8 cellular contexts compared by ENCODE assay signal in genomic region chr10:28676968-28677888, GRCh38. TPM values are rescaled to one million over a fixed set of nuclear protein-coding genes. Genes with fewer than 3 reads are reported as not detected.
DNase-seq lines count a peak whose midpoint lies in the region; ATAC-seq and TF ChIP-seq lines count a peak whose summit lies in the region.

Gene BAMBI (plus strand): TSS chr10:28677521. CDS start chr10:28677898, 377 bp downstream.

- DNase-seq in CMK (ENCODE audit: low read depth) (peak; percentile 59), NOMO-1 treated with DMSO at 0.1 percent for 48 hours (lab: John Stamatoyannopoulos, UW; ENCODE audit: unreplicated experiment) (peak; percentile 92), endothelial cell (ENCODE audit: low spot score) (peak; percentile 98), midbrain (lab: John Stamatoyannopoulos, UW) (peak; percentile 95)
- DNase-seq in activated CD8-positive, alpha-beta memory T cell treated with anti-CD3 and anti-CD28 coated beads, Interleukin-2, amount 50 U/mL, for 1 hour (ENCODE audit: extremely low read depth), result peak; percentile 54
- peak; percentile 79 for DNase-seq in stimulated activated CD8-positive, alpha-beta memory T cell treated with anti-CD3 and anti-CD28 coated beads, Interleukin-15, amount 100 ng/mL, for 24 hours (ENCODE audit: low read depth)

- peaks cover 6% of the 10 kb centered on the region for H3K27me3 Mint-ChIP-seq in endothelial cell (ENCODE audit: unreplicated experiment)

- peak within 1 kb of the TSS; percentile 97 for H3K4me3 Mint-ChIP-seq in endothelial cell (ENCODE audit: unreplicated experiment)

- ATAC-seq in GM19452 (IDR thresholded peaks at IDR 0.05; ENCODE audit: unreplicated experiment) (peak; percentile 97), HG03565 (IDR thresholded peaks at IDR 0.05; ENCODE audit: unreplicated experiment) (peak; percentile 98)

- TF ChIP-seq CTCF in endothelial cell (IDR thresholded peaks at IDR 0.05; ENCODE audit: unreplicated experiment), result peak; percentile 78

- peaks cover 10% of the 10 kb centered on the region for H3K36me3 Mint-ChIP-seq in endothelial cell (ENCODE audit: low read depth, unreplicated experiment)

- H3K27ac Mint-ChIP-seq in endothelial cell (ENCODE audit: unreplicated experiment), result peak within 1 kb of the TSS; percentile 87

- no peaks in the 10 kb centered on the region for H3K9me3 Mint-ChIP-seq in endothelial cell (ENCODE audit: unreplicated experiment)

- peaks cover 35% of the 10 kb centered on the region for H3K4me1 Mint-ChIP-seq in endothelial cell (ENCODE audit: unreplicated experiment)

RNA-seq across cellular contexts. Expression of gene BAMBI, which starts in this region (rescaled TPM):
- total RNA-seq in endothelial cell (ENCODE audit: unreplicated experiment), result 13.3 TPM

Comparison
In these comparisons a context has a peak if more than half of its experiments do, and no peak if none do; other contexts are left out.
1. Peak in every context shown above with its lines: DNase-seq and ATAC-seq.